Comparison of ENCODE assay signal across 12 cellular contexts in genomic region chr5:172051643-172052362, GRCh38. TPM values are rescaled to one million over a fixed set of nuclear protein-coding genes. Genes with fewer than 3 reads are reported as not detected.
DNase-seq lines count a peak whose midpoint lies in the region; ATAC-seq and TF ChIP-seq lines count a peak whose summit lies in the region.
"Had no signal": no experiment of that assay in that cellular context is flagged by ENCODE, and none has a peak within 500 bp of the region (broad histone marks: within the 10 kb centered on the region; RNA-seq: fewer than 3 reads in every experiment).

No MANE protein-coding gene starts in this region.

- H3K27ac ChIP-seq in breast epithelium (peak overlapping the region; percentile 42 to 48), upper lobe of right lung (peak overlapping the region; percentile 8)
- H3K27ac ChIP-seq: neutrophil had no signal

- H3K27me3 ChIP-seq in breast epithelium (no peaks in the 10 kb centered on the region), upper lobe of right lung (no peaks in the 10 kb centered on the region)
- H3K27me3 ChIP-seq: neutrophil had no signal

- H3K9me3 ChIP-seq in breast epithelium (no peaks in the 10 kb centered on the region), upper lobe of right lung (no peaks in the 10 kb centered on the region)
- H3K9me3 ChIP-seq: neutrophil had no signal

- no peak for TF ChIP-seq POLR2A in breast epithelium (IDR thresholded peaks at IDR 0.05)

- no peak for TF ChIP-seq CTCF in breast epithelium (IDR thresholded peaks at IDR 0.05)
- no peak for TF ChIP-seq CTCF in upper lobe of right lung (IDR thresholded peaks at IDR 0.05)

- intact Hi-C loops in Right ventricle myocardium superior (cut with DNase I): no loop called here
- intact Hi-C loops in Right ventricle myocardium inferior (cut with DNase I): loop anchor here (5.0 kb wide), 1 partner anchor 45 kb away; the partner anchor contains the start of gene FBXW11
- intact Hi-C loops in breast epithelium (cut with DNase I; ENCODE audit: low total_unique reads): no loop called here
- intact Hi-C loops in upper lobe of right lung (cut with DNase I): no loop called here

- H3K4me3 ChIP-seq in breast epithelium: no peak overlapping the region
- H3K4me3 ChIP-seq in upper lobe of right lung: no peak overlapping the region

- H3K36me3 ChIP-seq in breast epithelium: no peaks in the 10 kb centered on the region
- H3K36me3 ChIP-seq in upper lobe of right lung: peaks cover 67% of the 10 kb centered on the region

- no peaks in the 10 kb centered on the region for H3K4me1 ChIP-seq in breast epithelium
- peaks cover 4% of the 10 kb centered on the region for H3K4me1 ChIP-seq in upper lobe of right lung

- no peak for DNase-seq in Right ventricle myocardium superior
- no peak for DNase-seq in Right ventricle myocardium inferior (ENCODE audit: missing footprints)
- DNase-seq in breast epithelium (ENCODE audit: low spot score in 2 of 2): no peak
- DNase-seq in myocyte (ENCODE audit: low read depth): peak; percentile 30
- no peak for DNase-seq in upper lobe of right lung
- DNase-seq in superior temporal gyrus (ENCODE audit: extremely low spot score): no peak
- DNase-seq in NCI-H748 (lab: John Stamatoyannopoulos, UW; ENCODE audit: unreplicated experiment): no peak
- DNase-seq: DMS79; stimulated activated CD4-positive, alpha-beta T cell treated with anti-CD3 and anti-CD28 coated beads, Interleukin-1b, Interleukin-23, amount 100 ng/mL, for 48 hours; T-helper 9 cell had no signal

- ATAC-seq in Right ventricle myocardium superior (ENCODE audit: poor library complexity): peak; percentile 11
- no peak for ATAC-seq in Right ventricle myocardium inferior
- no peak for ATAC-seq in upper lobe of right lung
- no peak for ATAC-seq in HG02870 (IDR thresholded peaks at IDR 0.05; ENCODE audit: unreplicated experiment)

RNA-seq across cellular contexts. Expression of gene FBXW11, which starts 45.4 kb away (rescaled TPM):
- 59.3 TPM for total RNA-seq in Right ventricle myocardium superior
- total RNA-seq in Right ventricle myocardium inferior: 63.0 TPM
- 10 to 100 TPM; 60.3 to 81.5 (median 64.0) TPM for total RNA-seq in breast epithelium
- 102 and 122 TPM in 2 replicates for total RNA-seq in myocyte
- 51.6 TPM for polyA plus RNA-seq in myocyte (2012)
- 61.8 TPM for total RNA-seq in upper lobe of right lung
